In the genomic region with DNA sequence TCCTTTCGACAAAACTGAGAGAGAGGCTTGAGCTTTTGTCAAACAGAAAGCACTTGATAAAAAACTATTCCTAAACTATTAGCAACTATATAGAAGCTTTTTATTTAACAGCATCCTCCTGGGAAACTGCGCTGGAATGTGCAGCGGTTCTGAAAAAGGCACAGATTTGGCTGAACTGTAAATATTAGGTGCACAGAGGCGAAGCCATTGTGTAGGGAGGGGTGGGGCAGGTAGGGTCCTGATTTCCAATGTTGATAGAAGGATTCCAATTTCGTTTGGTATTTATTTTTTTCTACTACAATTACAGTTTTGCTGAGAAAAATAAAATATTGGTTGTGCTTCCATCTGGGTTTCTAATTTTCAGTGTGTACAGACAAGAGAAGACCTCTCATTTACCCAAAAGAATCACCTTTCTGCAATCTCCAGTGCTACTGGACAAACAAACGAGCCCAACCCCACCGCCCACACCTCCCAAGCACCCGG, we compare ENCODE assay signal across 9 cellular contexts. TPM values are rescaled to one million over a fixed set of nuclear protein-coding genes. Genes with fewer than 3 reads are reported as not detected.
DNase-seq lines count a peak whose midpoint lies in the region; ATAC-seq, FAIRE-seq and TF ChIP-seq lines count a peak whose summit lies in the region.
"Had no signal": no experiment of that assay in that cellular context is flagged by ENCODE, and none has a peak within 500 bp of the region (broad histone marks: within the 10 kb centered on the region; RNA-seq: fewer than 3 reads in every experiment).

No MANE protein-coding gene starts in this region.

- H3K27ac Mint-ChIP-seq in CD4-positive, alpha-beta T cell: no peak overlapping the region
- H3K27ac Mint-ChIP-seq in endothelial cell (ENCODE audit: unreplicated experiment): no peak overlapping the region

- CTCF ChIA-PET in CD4-positive, alpha-beta T cell (lab: Charles Lee): no interaction called here
- CTCF ChIA-PET in OCI-LY7 (lab: Charles Lee; ENCODE audit: unreplicated experiment): interaction anchor here (0.9 kb wide), 1 partner anchor 86 kb away, joined by 3 read pairs; no protein-coding TSS in a partner anchor

- BruUV-seq in OCI-LY7 (replicated peaks; lab: Mats Ljungman, UMichigan): no TSS peak

- no peaks in the 10 kb centered on the region for H3K36me3 ChIP-seq in NT2/D1 (ENCODE audit: insufficient read depth, insufficient read length, low read length)
- no peaks in the 10 kb centered on the region for H3K36me3 ChIP-seq in osteoblast (ENCODE audit: insufficient read depth, low read length)
- H3K36me3 ChIP-seq in OCI-LY7 (ENCODE audit: insufficient read depth, low read length): no peaks in the 10 kb centered on the region

- H3K9me2 ChIP-seq in OCI-LY7 (ENCODE audit: insufficient read depth, low read length): no peaks in the 10 kb centered on the region

- peaks cover 4% of the 10 kb centered on the region for H4K20me1 ChIP-seq in osteoblast (ENCODE audit: insufficient read depth, low read length)
- H4K20me1 ChIP-seq in OCI-LY7 (ENCODE audit: insufficient read depth, low read length): no peaks in the 10 kb centered on the region

- no peaks in the 10 kb centered on the region for H3K9me3 Mint-ChIP-seq in CD4-positive, alpha-beta T cell
- no peaks in the 10 kb centered on the region for H3K9me3 Mint-ChIP-seq in endothelial cell (ENCODE audit: unreplicated experiment)

- no peaks in the 10 kb centered on the region for H3K36me3 Mint-ChIP-seq in CD4-positive, alpha-beta T cell (ENCODE audit: low read depth)
- no peaks in the 10 kb centered on the region for H3K36me3 Mint-ChIP-seq in endothelial cell (ENCODE audit: low read depth, unreplicated experiment)

- no peak for FAIRE-seq in frontal cortex (lab: Jason Lieb, UNC)

- DNase-seq in CD4-positive, alpha-beta T cell: no peak
- DNase-seq in NT2/D1 (ENCODE audit: low read depth, low spot score): no peak
- no peak for DNase-seq in endothelial cell (ENCODE audit: low spot score)
- DNase-seq in osteoblast (ENCODE audit: insufficient read length, low spot score, missing footprints): no peak
- no peak for DNase-seq in frontal cortex (ENCODE audit: low spot score in 2 of 2)
- DNase-seq in OCI-LY7 (ENCODE audit: low spot score): no peak
- DNase-seq in NCI-H2227 treated with DMSO at 0.1 percent for 48 hours (lab: John Stamatoyannopoulos, UW): no peak

- TF ChIP-seq CTCF in CD4-positive, alpha-beta T cell (IDR thresholded peaks at IDR 0.05): no peak
- no peak for TF ChIP-seq CTCF in endothelial cell (IDR thresholded peaks at IDR 0.05; ENCODE audit: unreplicated experiment)
- no peak for TF ChIP-seq CTCF in osteoblast (IDR thresholded peaks at IDR 0.05; ENCODE audit: extremely low read depth, low read depth, low read length)
- no peak for TF ChIP-seq CTCF in OCI-LY7 (conservative IDR thresholded peaks at IDR 0.05; ENCODE audit: low read length)

- H2AFZ ChIP-seq in osteoblast (ENCODE audit: low read length) (peak overlapping the region; percentile 73), OCI-LY7 (ENCODE audit: low read length) (no peak overlapping the region)

- H3K27me3 ChIP-seq in CD4-positive, alpha-beta T cell (ENCODE audit: control insufficient read depth, insufficient read depth, low read length): peaks cover 52% of the 10 kb centered on the region
- peaks cover 23% of the 10 kb centered on the region for H3K27me3 ChIP-seq in NT2/D1 (ENCODE audit: insufficient read depth, insufficient read length)
- peaks cover 50% of the 10 kb centered on the region for H3K27me3 ChIP-seq in osteoblast (ENCODE audit: insufficient read depth, low read length)

- intact Hi-C loops in CD4-positive, alpha-beta T cell (cut with DNase I, micrococcal nuclease): loop anchor here in 1 of 2 experiments (5.0 kb wide), 1 partner anchor 237 kb away; no protein-coding TSS in a partner anchor
- intact Hi-C loops in OCI-LY7 (cut with micrococcal nuclease; ENCODE audit: unreplicated experiment): no loop called here

- H3K4me1 ChIP-seq in NT2/D1 (ENCODE audit: insufficient read depth, insufficient read length) (no peaks in the 10 kb centered on the region), osteoblast (ENCODE audit: insufficient read depth, low read length) (peaks cover 2% of the 10 kb centered on the region), OCI-LY7 (ENCODE audit: insufficient read depth, low read length, poor library complexity, severe bottlenecking) (no peaks in the 10 kb centered on the region)

- no peaks in the 10 kb centered on the region for H3K9me3 ChIP-seq in CD4-positive, alpha-beta T cell (ENCODE audit: control insufficient read depth, low read length)
- no peaks in the 10 kb centered on the region for H3K9me3 ChIP-seq in NT2/D1 (ENCODE audit: insufficient read depth, low read length)
- no peaks in the 10 kb centered on the region for H3K9me3 ChIP-seq in osteoblast (ENCODE audit: low read depth, low read length)
- H3K9me3 ChIP-seq in OCI-LY7 (ENCODE audit: low read length): no peaks in the 10 kb centered on the region

- POLR2A ChIA-PET in CD4-positive, alpha-beta T cell (lab: Charles Lee): interaction anchor here (1.4 kb wide), 1 partner anchor 37 kb away, joined by 3 read pairs; no protein-coding TSS in a partner anchor
- POLR2A ChIA-PET in OCI-LY7 (lab: Charles Lee): no interaction called here

- H3K4me3 ChIP-seq in NT2/D1 (ENCODE audit: insufficient read length, low read depth): peak overlapping the region; percentile 69
- peak overlapping the region; percentile 76 for H3K4me3 ChIP-seq in osteoblast (ENCODE audit: insufficient read depth, low read length)
- H3K4me3 ChIP-seq in OCI-LY7 (ENCODE audit: low read depth, low read length, poor library complexity, severe bottlenecking): no peak overlapping the region

- no peak for ATAC-seq in CD4-positive, alpha-beta T cell (ENCODE audit: poor library complexity)
- ATAC-seq in GM18870 (IDR thresholded peaks at IDR 0.05; ENCODE audit: unreplicated experiment): no peak

- H3K27me3 Mint-ChIP-seq in CD4-positive, alpha-beta T cell: peaks cover 57% of the 10 kb centered on the region
- peaks cover 7% of the 10 kb centered on the region for H3K27me3 Mint-ChIP-seq in endothelial cell (ENCODE audit: unreplicated experiment)

- no peaks in the 10 kb centered on the region for H3K79me2 ChIP-seq in osteoblast (ENCODE audit: insufficient read depth, low read length)
- no peaks in the 10 kb centered on the region for H3K79me2 ChIP-seq in OCI-LY7 (ENCODE audit: insufficient read depth, low read depth, low read length)

- H3K27ac ChIP-seq in CD4-positive, alpha-beta T cell (ENCODE audit: low read depth, low read length): no peak overlapping the region
- H3K27ac ChIP-seq in osteoblast (ENCODE audit: low read depth, low read length) (no peak overlapping the region), OCI-LY7 (ENCODE audit: low read depth, low read length, poor library complexity, severe bottlenecking) (no peak overlapping the region)
- H3K27ac ChIP-seq: HL-60 had no signal

- H3K4me2 ChIP-seq in osteoblast (ENCODE audit: insufficient read depth, low read length) (peak overlapping the region; percentile 76), OCI-LY7 (ENCODE audit: low read length) (no peak overlapping the region)

- H3K9ac ChIP-seq in NT2/D1 (ENCODE audit: insufficient read length, low read depth): peak overlapping the region; percentile 79

- H3K4me1 Mint-ChIP-seq in CD4-positive, alpha-beta T cell (ENCODE audit: low read depth): peaks cover 8% of the 10 kb centered on the region
- peaks cover 9% of the 10 kb centered on the region for H3K4me1 Mint-ChIP-seq in endothelial cell (ENCODE audit: unreplicated experiment)

- peak overlapping the region; percentile 85 for H3K4me3 Mint-ChIP-seq in CD4-positive, alpha-beta T cell
- peak overlapping the region; percentile 95 for H3K4me3 Mint-ChIP-seq in endothelial cell (ENCODE audit: unreplicated experiment)

RNA-seq across cellular contexts. Expression of gene SH3BGRL2, which starts 0.7 kb away (rescaled TPM):
- under 1 TPM; 0.25 to 0.38 TPM for total RNA-seq in CD4-positive, alpha-beta T cell
- total RNA-seq in endothelial cell (ENCODE audit: unreplicated experiment) (7.0 TPM), osteoblast (2.2 and 2.7 TPM in 2 replicates), frontal cortex (23.6 TPM), OCI-LY7 (2022) (0.09 and 0.25 TPM in 2 replicates)
- 0.03 TPM in 1 of 2 replicates, not detected in the other for total RNA-seq in OCI-LY7 (2014; rRNA removed; shearing (Covaris generic))
